19 cellular contexts compared by ENCODE assay signal in the genomic region with DNA sequence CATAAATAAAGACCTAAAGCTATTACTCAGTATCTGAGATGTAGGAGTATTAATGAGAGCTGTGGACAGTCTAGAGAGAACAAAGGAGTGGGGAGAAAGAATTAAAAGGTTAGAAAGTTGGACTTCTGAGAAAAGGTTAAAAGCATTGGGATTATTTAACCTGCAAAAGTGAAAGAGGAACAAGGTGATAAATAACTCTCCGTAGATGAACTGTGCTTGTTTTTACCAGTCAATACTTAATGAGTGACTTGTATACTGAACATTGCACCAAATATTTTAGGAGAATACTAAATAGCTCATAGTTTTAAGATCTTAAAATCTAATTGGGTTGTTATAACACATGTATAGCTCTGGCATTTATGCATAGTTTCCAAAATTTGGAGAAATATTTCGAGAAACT.
DNase-seq lines count a peak whose midpoint lies in the region; ATAC-seq, FAIRE-seq and TF ChIP-seq lines count a peak whose summit lies in the region.
"Had no signal": no experiment of that assay in that cellular context is flagged by ENCODE, and none has a peak within 500 bp of the region (broad histone marks: within the 10 kb centered on the region; RNA-seq: fewer than 3 reads in every experiment).

No MANE protein-coding gene starts in this region.

- no peaks in the 10 kb centered on the region for H3K79me2 ChIP-seq in OCI-LY7 (ENCODE audit: insufficient read depth, low read depth, low read length)

- FAIRE-seq in GM12891 (lab: Jason Lieb, UNC) (peak; percentile 80), GM19239 (lab: Jason Lieb, UNC) (peak; percentile 80)

- no peak overlapping the region for H3K27ac ChIP-seq in OCI-LY7 (ENCODE audit: low read depth, low read length, poor library complexity, severe bottlenecking)
- H3K27ac ChIP-seq: left ventricle myocardium inferior had no signal

- CTCF ChIA-PET in OCI-LY7 (lab: Charles Lee; ENCODE audit: unreplicated experiment) = no interaction called here

- no TSS peak for BruUV-seq in OCI-LY7 (replicated peaks; lab: Mats Ljungman, UMichigan)

- no peak overlapping the region for H3K4me3 ChIP-seq in OCI-LY7 (ENCODE audit: low read depth, low read length, poor library complexity, severe bottlenecking)
- H3K4me3 ChIP-seq: left ventricle myocardium inferior had no signal

- no peak overlapping the region for H2AFZ ChIP-seq in OCI-LY7 (ENCODE audit: low read length)

- H3K9me2 ChIP-seq in OCI-LY7 (ENCODE audit: insufficient read depth, low read length) = no peaks in the 10 kb centered on the region

- no peaks in the 10 kb centered on the region for H4K20me1 ChIP-seq in OCI-LY7 (ENCODE audit: insufficient read depth, low read length)

- no peaks in the 10 kb centered on the region for H3K4me1 ChIP-seq in OCI-LY7 (ENCODE audit: insufficient read depth, low read length, poor library complexity, severe bottlenecking)
- H3K4me1 ChIP-seq: left ventricle myocardium inferior had no signal

- H3K9me3 ChIP-seq in OCI-LY7 (ENCODE audit: low read length) = no peaks in the 10 kb centered on the region
- H3K9me3 ChIP-seq: left ventricle myocardium inferior had no signal

- no peak overlapping the region for H3K4me2 ChIP-seq in OCI-LY7 (ENCODE audit: low read length)

- DNase-seq in GM12891 (ENCODE audit: insufficient read length, low spot score) = no peak
- no peak for DNase-seq in GM19239 (ENCODE audit: insufficient read length, low spot score)
- no peak for DNase-seq in activated T-cell treated with anti-CD3 and anti-CD28 coated beads for 4 hours
- no peak for DNase-seq in posterior cingulate gyrus
- no peak for DNase-seq in OCI-LY7 (ENCODE audit: low spot score)
- DNase-seq: activated CD4-positive, alpha-beta T cell treated with anti-CD3 and anti-CD28 coated beads, Interleukin-2, amount 50 U/mL, for 48 hours; activated effector memory CD4-positive, alpha-beta T cell treated with Interleukin-2 at 50 U/mL for 16 hours; dermis blood vessel endothelial cell; IMR-90; left ventricle myocardium inferior; naive thymus-derived CD4-positive, alpha-beta T cell; NCI-H1105 treated with DMSO at 0.1 percent for 48 hours; right cardiac atrium; stimulated activated CD4-positive, alpha-beta T cell treated with anti-CD3 and anti-CD28 coated beads, Interleukin-2, amount 100 ng/mL, for 48 hours; T-helper 17 cell had no signal

- intact Hi-C loops in posterior cingulate gyrus (cut with DNase I) (no loop called here), OCI-LY7 (cut with micrococcal nuclease; ENCODE audit: unreplicated experiment) (no loop called here)

- H3K36me3 ChIP-seq in OCI-LY7 (ENCODE audit: insufficient read depth, low read length) = no peaks in the 10 kb centered on the region

- no peak for TF ChIP-seq POLR2A in GM12891 (IDR thresholded peaks at IDR 0.05; ENCODE audit: low read depth, low read length)

- no peak for TF ChIP-seq CTCF in OCI-LY7 (conservative IDR thresholded peaks at IDR 0.05; ENCODE audit: low read length)

- POLR2A ChIA-PET in OCI-LY7 (lab: Charles Lee) = interaction anchor here (0.9 to 1.6 kb wide), 5 partner anchors 10 to 22 kb away, joined by 3 to 13 read pairs (median 4); no protein-coding TSS in a partner anchor

- ATAC-seq in HG02623 (IDR thresholded peaks at IDR 0.05; ENCODE audit: unreplicated experiment) = peak; percentile 80
- peak; percentile 66 for ATAC-seq in HG03460 (IDR thresholded peaks at IDR 0.05; ENCODE audit: unreplicated experiment)
- no peak for ATAC-seq in GM19035 (IDR thresholded peaks at IDR 0.05; ENCODE audit: unreplicated experiment)
- ATAC-seq: naive thymus-derived CD4-positive, alpha-beta T cell; Panc1; right cardiac atrium; T-helper 17 cell had no signal

TF ChIP-seq in GM12891, 5 proteins besides CTCF, POLR2A, EP300 and RAD21:
- TF ChIP-seq POU2F2 (IDR thresholded peaks at IDR 0.05; ENCODE audit: low read depth, low read length) (no peak), SPI1 (IDR thresholded peaks at IDR 0.05; ENCODE audit: low read depth, low read length) (no peak), POLR2AphosphoS5 (IDR thresholded peaks at IDR 0.05; ENCODE audit: low read depth, low read length) (no peak), TAF1 (IDR thresholded peaks at IDR 0.05; ENCODE audit: low read depth, low read length) (no peak), PAX5 (IDR thresholded peaks at IDR 0.05; ENCODE audit: insufficient read depth, low read length, severe bottlenecking) (no peak)
